In the genomic region with DNA sequence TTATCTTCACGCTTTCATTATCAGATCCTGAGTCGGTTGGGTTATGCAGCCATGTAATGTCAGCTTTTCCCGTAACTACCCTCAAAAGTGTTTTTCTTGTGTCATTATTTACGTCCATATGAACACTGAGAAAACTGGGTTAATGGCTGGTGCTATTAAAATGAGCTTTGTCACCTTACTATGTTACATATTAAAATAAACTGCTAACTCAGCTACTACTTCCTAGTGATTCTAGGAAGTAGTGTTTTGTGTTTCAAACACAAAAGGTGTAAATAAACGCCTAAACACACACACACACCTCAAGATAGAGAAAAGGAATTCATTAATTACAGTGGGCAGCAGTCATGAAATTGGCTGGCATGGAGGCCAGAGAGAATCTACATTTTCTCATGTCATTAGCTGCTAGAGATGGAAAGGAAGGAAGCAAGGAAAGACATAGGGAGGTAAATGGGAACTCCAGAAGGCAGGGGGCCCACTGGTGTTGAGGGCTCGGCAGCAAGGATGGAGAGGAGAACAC, we compare ENCODE assay signal across 8 cellular contexts. TPM values are rescaled to one million over a fixed set of nuclear protein-coding genes. Genes with fewer than 3 reads are reported as not detected.
DNase-seq lines count a peak whose midpoint lies in the region; ATAC-seq and TF ChIP-seq lines count a peak whose summit lies in the region.

No MANE protein-coding gene starts in this region.

- H3K9me3 ChIP-seq in MG63 = no peaks in the 10 kb centered on the region

- no peaks in the 10 kb centered on the region for H3K27me3 ChIP-seq in MG63

- peaks cover 7% of the 10 kb centered on the region for H3K36me3 ChIP-seq in MG63

- TF ChIP-seq CTCF in fibroblast of mammary gland (conservative IDR thresholded peaks at IDR 0.05; ENCODE audit: control insufficient read depth, insufficient read depth, low read depth, low read length) = no peak
- no peak for TF ChIP-seq CTCF in retinal pigment epithelial cell (conservative IDR thresholded peaks at IDR 0.05; ENCODE audit: low read depth, low read length)

- H3K4me3 ChIP-seq in MG63 (peak overlapping the region; percentile 89), fibroblast of mammary gland (ENCODE audit: control insufficient read depth, low read depth, low read length) (peak overlapping the region; percentile 66), retinal pigment epithelial cell (ENCODE audit: low read length) (peak overlapping the region; percentile 99)

- ATAC-seq in GM19438 (IDR thresholded peaks at IDR 0.05; ENCODE audit: low read depth, unreplicated experiment) = peak; percentile 2
- no peak for ATAC-seq in esophagus mucosa
- no peak for ATAC-seq in HG03469 (IDR thresholded peaks at IDR 0.05; ENCODE audit: unreplicated experiment)

- no peak for DNase-seq in MG63
- DNase-seq in fibroblast of mammary gland (ENCODE audit: low read depth) = peak; percentile 9
- DNase-seq in retinal pigment epithelial cell (ENCODE audit: low read depth) = no peak
- no peak for DNase-seq in DMS 273 (lab: John Stamatoyannopoulos, UW; ENCODE audit: unreplicated experiment)
- DNase-seq in NCI-H2107 (lab: John Stamatoyannopoulos, UW) = no peak

RNA-seq across cellular contexts. Expression of gene PRMT5, which starts 0.7 kb away (rescaled TPM):
- total RNA-seq in MG63 (2014; rRNA removed; shearing (Covaris generic); ENCODE audit: low replicate concordance) = 99.2 and 100 TPM in 2 replicates
- 65.4 TPM for total RNA-seq in esophagus mucosa

RNA-seq across cellular contexts. Expression of gene RBM23, which starts 11.0 kb away (rescaled TPM):
- 25.4 and 27.8 TPM in 2 replicates for total RNA-seq in MG63 (2014; rRNA removed; shearing (Covaris generic); ENCODE audit: low replicate concordance)
- 35.4 TPM for total RNA-seq in esophagus mucosa

RNA-seq across cellular contexts. Expression of gene HAUS4, which starts 27.0 kb away (rescaled TPM):
- 41.3 and 76.1 TPM in 2 replicates for total RNA-seq in MG63 (2014; rRNA removed; shearing (Covaris generic); ENCODE audit: low replicate concordance)
- 32.9 TPM for total RNA-seq in esophagus mucosa

RNA-seq across cellular contexts. Expression of gene REM2, which starts 46.9 kb away (rescaled TPM):
- total RNA-seq in MG63 (2014; rRNA removed; shearing (Covaris generic); ENCODE audit: low replicate concordance) = not detected in 2 replicates
- 0.32 TPM for total RNA-seq in esophagus mucosa

RNA-seq across cellular contexts. Expression of gene AJUBA, which starts 52.4 kb away (rescaled TPM):
- total RNA-seq in MG63 (2014; rRNA removed; shearing (Covaris generic); ENCODE audit: low replicate concordance) = 60.8 and 69.6 TPM in 2 replicates
- 26.6 TPM for total RNA-seq in esophagus mucosa
